Comparison of ENCODE assay signal across 1 cellular context in the genomic region with DNA sequence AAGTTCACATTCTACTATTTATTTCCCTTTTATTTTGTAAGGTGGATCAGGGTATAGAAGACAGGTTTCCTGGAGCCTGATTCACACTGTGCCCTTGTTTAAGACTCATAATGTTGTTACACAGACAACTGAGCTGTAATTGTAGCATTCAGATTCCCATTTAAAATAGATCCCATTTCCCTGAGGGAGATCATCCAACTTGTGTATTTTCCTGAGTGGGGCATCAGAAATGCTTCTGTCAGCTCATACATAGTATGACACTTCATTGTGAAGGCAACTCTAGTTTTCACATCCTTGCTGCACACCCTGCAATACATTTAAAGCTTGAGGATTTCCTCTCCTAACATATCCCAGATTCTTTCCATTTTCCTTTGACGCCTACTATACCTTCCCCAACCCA.
TF ChIP-seq lines count a peak whose summit lies in the region.

No MANE protein-coding gene starts in this region.

TF ChIP-seq in GM23338, 12 proteins besides CTCF, POLR2A, EP300 and RAD21 (continued from another document):
- TF ChIP-seq, protein P1, sequence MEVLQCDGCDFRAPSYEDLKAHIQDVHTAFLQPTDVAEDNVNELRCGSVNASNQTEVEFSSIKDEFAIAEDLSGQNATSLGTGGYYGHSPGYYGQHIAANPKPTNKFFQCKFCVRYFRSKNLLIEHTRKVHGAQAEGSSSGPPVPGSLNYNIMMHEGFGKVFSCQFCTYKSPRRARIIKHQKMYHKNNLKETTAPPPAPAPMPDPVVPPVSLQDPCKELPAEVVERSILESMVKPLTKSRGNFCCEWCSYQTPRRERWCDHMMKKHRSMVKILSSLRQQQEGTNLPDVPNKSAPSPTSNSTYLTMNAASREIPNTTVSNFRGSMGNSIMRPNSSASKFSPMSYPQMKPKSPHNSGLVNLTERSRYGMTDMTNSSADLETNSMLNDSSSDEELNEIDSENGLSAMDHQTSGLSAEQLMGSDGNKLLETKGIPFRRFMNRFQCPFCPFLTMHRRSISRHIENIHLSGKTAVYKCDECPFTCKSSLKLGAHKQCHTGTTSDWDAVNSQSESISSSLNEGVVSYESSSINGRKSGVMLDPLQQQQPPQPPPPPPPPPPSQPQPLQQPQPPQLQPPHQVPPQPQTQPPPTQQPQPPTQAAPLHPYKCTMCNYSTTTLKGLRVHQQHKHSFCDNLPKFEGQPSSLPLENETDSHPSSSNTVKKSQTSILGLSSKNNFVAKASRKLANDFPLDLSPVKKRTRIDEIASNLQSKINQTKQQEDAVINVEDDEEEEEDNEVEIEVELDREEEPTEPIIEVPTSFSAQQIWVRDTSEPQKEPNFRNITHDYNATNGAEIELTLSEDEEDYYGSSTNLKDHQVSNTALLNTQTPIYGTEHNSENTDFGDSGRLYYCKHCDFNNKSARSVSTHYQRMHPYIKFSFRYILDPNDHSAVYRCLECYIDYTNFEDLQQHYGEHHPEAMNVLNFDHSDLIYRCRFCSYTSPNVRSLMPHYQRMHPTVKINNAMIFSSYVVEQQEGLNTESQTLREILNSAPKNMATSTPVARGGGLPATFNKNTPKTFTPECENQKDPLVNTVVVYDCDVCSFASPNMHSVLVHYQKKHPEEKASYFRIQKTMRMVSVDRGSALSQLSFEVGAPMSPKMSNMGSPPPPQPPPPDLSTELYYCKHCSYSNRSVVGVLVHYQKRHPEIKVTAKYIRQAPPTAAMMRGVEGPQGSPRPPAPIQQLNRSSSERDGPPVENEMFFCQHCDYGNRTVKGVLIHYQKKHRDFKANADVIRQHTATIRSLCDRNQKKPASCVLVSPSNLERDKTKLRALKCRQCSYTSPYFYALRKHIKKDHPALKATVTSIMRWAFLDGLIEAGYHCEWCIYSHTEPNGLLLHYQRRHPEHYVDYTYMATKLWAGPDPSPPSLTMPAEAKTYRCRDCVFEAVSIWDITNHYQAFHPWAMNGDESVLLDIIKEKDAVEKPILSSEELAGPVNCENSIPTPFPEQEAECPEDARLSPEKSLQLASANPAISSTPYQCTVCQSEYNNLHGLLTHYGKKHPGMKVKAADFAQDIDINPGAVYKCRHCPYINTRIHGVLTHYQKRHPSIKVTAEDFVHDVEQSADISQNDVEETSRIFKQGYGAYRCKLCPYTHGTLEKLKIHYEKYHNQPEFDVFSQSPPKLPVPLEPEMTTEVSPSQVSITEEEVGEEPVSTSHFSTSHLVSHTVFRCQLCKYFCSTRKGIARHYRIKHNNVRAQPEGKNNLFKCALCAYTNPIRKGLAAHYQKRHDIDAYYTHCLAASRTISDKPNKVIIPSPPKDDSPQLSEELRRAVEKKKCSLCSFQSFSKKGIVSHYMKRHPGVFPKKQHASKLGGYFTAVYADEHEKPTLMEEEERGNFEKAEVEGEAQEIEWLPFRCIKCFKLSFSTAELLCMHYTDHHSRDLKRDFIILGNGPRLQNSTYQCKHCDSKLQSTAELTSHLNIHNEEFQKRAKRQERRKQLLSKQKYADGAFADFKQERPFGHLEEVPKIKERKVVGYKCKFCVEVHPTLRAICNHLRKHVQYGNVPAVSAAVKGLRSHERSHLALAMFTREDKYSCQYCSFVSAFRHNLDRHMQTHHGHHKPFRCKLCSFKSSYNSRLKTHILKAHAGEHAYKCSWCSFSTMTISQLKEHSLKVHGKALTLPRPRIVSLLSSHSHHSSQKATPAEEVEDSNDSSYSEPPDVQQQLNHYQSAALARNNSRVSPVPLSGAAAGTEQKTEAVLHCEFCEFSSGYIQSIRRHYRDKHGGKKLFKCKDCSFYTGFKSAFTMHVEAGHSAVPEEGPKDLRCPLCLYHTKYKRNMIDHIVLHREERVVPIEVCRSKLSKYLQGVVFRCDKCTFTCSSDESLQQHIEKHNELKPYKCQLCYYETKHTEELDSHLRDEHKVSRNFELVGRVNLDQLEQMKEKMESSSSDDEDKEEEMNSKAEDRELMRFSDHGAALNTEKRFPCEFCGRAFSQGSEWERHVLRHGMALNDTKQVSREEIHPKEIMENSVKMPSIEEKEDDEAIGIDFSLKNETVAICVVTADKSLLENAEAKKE (CRISPR knock-in tag; IDR thresholded peaks at IDR 0.05) = no peak
- TF ChIP-seq, protein P2, sequence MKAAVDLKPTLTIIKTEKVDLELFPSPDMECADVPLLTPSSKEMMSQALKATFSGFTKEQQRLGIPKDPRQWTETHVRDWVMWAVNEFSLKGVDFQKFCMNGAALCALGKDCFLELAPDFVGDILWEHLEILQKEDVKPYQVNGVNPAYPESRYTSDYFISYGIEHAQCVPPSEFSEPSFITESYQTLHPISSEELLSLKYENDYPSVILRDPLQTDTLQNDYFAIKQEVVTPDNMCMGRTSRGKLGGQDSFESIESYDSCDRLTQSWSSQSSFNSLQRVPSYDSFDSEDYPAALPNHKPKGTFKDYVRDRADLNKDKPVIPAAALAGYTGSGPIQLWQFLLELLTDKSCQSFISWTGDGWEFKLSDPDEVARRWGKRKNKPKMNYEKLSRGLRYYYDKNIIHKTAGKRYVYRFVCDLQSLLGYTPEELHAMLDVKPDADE (IDR thresholded peaks at IDR 0.05) = no peak
- TF ChIP-seq EZH2phosphoT487 (IDR thresholded peaks at IDR 0.05; ENCODE audit: unreplicated experiment) = no peak
- TF ChIP-seq, protein P3, sequence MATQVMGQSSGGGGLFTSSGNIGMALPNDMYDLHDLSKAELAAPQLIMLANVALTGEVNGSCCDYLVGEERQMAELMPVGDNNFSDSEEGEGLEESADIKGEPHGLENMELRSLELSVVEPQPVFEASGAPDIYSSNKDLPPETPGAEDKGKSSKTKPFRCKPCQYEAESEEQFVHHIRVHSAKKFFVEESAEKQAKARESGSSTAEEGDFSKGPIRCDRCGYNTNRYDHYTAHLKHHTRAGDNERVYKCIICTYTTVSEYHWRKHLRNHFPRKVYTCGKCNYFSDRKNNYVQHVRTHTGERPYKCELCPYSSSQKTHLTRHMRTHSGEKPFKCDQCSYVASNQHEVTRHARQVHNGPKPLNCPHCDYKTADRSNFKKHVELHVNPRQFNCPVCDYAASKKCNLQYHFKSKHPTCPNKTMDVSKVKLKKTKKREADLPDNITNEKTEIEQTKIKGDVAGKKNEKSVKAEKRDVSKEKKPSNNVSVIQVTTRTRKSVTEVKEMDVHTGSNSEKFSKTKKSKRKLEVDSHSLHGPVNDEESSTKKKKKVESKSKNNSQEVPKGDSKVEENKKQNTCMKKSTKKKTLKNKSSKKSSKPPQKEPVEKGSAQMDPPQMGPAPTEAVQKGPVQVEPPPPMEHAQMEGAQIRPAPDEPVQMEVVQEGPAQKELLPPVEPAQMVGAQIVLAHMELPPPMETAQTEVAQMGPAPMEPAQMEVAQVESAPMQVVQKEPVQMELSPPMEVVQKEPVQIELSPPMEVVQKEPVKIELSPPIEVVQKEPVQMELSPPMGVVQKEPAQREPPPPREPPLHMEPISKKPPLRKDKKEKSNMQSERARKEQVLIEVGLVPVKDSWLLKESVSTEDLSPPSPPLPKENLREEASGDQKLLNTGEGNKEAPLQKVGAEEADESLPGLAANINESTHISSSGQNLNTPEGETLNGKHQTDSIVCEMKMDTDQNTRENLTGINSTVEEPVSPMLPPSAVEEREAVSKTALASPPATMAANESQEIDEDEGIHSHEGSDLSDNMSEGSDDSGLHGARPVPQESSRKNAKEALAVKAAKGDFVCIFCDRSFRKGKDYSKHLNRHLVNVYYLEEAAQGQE (IDR thresholded peaks at IDR 0.05; ENCODE audit: unreplicated experiment) = no peak
- TF ChIP-seq POLR2AphosphoS5 (IDR thresholded peaks at IDR 0.05; ENCODE audit: low read depth) = no peak
- TF ChIP-seq ZNF114 (CRISPR knock-in tag; IDR thresholded peaks at IDR 0.05) = no peak
- no peak for TF ChIP-seq STAT1 (IDR thresholded peaks at IDR 0.05; ENCODE audit: unreplicated experiment)
